ENCODE assay signal across 11 cellular contexts in the genomic region with DNA sequence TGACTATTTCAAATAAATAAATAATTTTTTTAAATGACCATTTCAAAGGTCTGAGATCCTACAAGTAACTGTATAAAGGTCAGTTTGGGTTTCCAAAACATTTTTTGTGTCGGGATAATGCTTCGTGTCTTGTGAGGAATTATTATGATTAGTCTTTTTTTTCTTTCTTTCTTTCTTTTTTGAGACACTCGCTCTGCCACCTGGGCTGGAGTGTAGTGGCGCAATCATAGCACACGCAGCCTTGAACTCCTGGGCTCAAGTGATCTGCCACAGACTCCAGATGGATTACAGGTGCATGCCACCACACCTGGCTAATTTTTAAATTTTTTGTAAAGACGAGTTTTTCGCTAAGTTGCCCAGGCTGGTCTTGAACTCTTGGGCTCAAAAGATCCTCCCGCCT. TPM values are rescaled to one million over a fixed set of nuclear protein-coding genes. Genes with fewer than 3 reads are reported as not detected.
DNase-seq lines count a peak whose midpoint lies in the region; ATAC-seq and TF ChIP-seq lines count a peak whose summit lies in the region.
"Had no signal": no experiment of that assay in that cellular context is flagged by ENCODE, and none has a peak within 500 bp of the region (broad histone marks: within the 10 kb centered on the region; RNA-seq: fewer than 3 reads in every experiment).

No MANE protein-coding gene starts in this region.

- ATAC-seq in stimulated activated naive CD8-positive, alpha-beta T cell treated with anti-CD3 and anti-CD28 coated beads, Interleukin-15, Interleukin-2, amounts not matched to agents 100 U/mL and 50 U/mL, for 24 hours = no peak
- no peak for ATAC-seq in activated naive CD8-positive, alpha-beta T cell treated with anti-CD3 and anti-CD28 coated beads, Interleukin-2, amount 10 ng/mL, durations not matched to agents 7 days and 5 days (ENCODE audit: low read depth)
- no peak for ATAC-seq in GM19328 (IDR thresholded peaks at IDR 0.05; ENCODE audit: unreplicated experiment)

- peaks cover 24% of the 10 kb centered on the region for H3K4me1 ChIP-seq in MM.1S (ENCODE audit: low read length)

- no peak overlapping the region for H2AFZ ChIP-seq in MM.1S (ENCODE audit: low read length)

- H4K20me1 ChIP-seq in MM.1S (ENCODE audit: insufficient read depth, low read length) = no peaks in the 10 kb centered on the region

- no peaks in the 10 kb centered on the region; the same call in 1 of the 2 replicates for H3K36me3 ChIP-seq in MM.1S (replicated peaks; ENCODE audit: insufficient read depth, low read length)

- H3K36me3 Mint-ChIP-seq in stimulated activated naive CD8-positive, alpha-beta T cell treated with anti-CD3 and anti-CD28 coated beads, Interleukin-15, Interleukin-2, amounts not matched to agents 100 ng/mL and 50 ng/mL, for 24 hours (ENCODE audit: low read depth) = peaks cover 9% of the 10 kb centered on the region
- H3K36me3 Mint-ChIP-seq in activated naive CD8-positive, alpha-beta T cell treated with anti-CD3 and anti-CD28 coated beads, Interleukin-2, amount 10 ng/mL, durations not matched to agents 7 days and 5 days = peaks cover 3% of the 10 kb centered on the region
- no peaks in the 10 kb centered on the region for H3K36me3 Mint-ChIP-seq in neural crest cell (ENCODE audit: low read depth)

- H3K9me3 Mint-ChIP-seq in stimulated activated naive CD8-positive, alpha-beta T cell treated with anti-CD3 and anti-CD28 coated beads, Interleukin-15, Interleukin-2, amounts not matched to agents 100 ng/mL and 50 ng/mL, for 24 hours = no peaks in the 10 kb centered on the region
- no peaks in the 10 kb centered on the region for H3K9me3 Mint-ChIP-seq in activated naive CD8-positive, alpha-beta T cell treated with anti-CD3 and anti-CD28 coated beads, Interleukin-2, amount 10 ng/mL, durations not matched to agents 7 days and 5 days
- H3K9me3 Mint-ChIP-seq in neural crest cell = peaks cover 2% of the 10 kb centered on the region

- no peak overlapping the region for H3K9ac ChIP-seq in MM.1S (ENCODE audit: low read length)

- H3K4me2 ChIP-seq in MM.1S (ENCODE audit: low read depth, low read length) = no peak overlapping the region

- H3F3A ChIP-seq in MM.1S (ENCODE audit: insufficient read depth, low read length) = peaks cover 20% of the 10 kb centered on the region

- POLR2A ChIA-PET in activated naive CD8-positive, alpha-beta T cell treated with anti-CD3 and anti-CD28 coated beads, Interleukin-2, amount 10 ng/mL, durations not matched to agents 7 days and 5 days (lab: Charles Lee) = interaction anchor here (1.5 to 10.1 kb wide), 3 partner anchors 63 to 533 kb away, joined by 3 to 287 read pairs (median 29); a partner anchor contains a TSS

- no peaks in the 10 kb centered on the region for H3K9me3 ChIP-seq in MM.1S (replicated peaks; ENCODE audit: insufficient read depth, low read length)

- H3K27me3 Mint-ChIP-seq in stimulated activated naive CD8-positive, alpha-beta T cell treated with anti-CD3 and anti-CD28 coated beads, Interleukin-15, Interleukin-2, amounts not matched to agents 100 ng/mL and 50 ng/mL, for 24 hours = no peaks in the 10 kb centered on the region
- H3K27me3 Mint-ChIP-seq in activated naive CD8-positive, alpha-beta T cell treated with anti-CD3 and anti-CD28 coated beads, Interleukin-2, amount 10 ng/mL, durations not matched to agents 7 days and 5 days = no peaks in the 10 kb centered on the region
- no peaks in the 10 kb centered on the region for H3K27me3 Mint-ChIP-seq in neural crest cell (ENCODE audit: low read depth)

- no peaks in the 10 kb centered on the region for H3K27me3 ChIP-seq in MM.1S (replicated peaks; ENCODE audit: insufficient read depth, low read length)

- H3K27ac Mint-ChIP-seq in stimulated activated naive CD8-positive, alpha-beta T cell treated with anti-CD3 and anti-CD28 coated beads, Interleukin-15, Interleukin-2, amounts not matched to agents 100 ng/mL and 50 ng/mL, for 24 hours = peak overlapping the region; percentile 100
- H3K27ac Mint-ChIP-seq in activated naive CD8-positive, alpha-beta T cell treated with anti-CD3 and anti-CD28 coated beads, Interleukin-2, amount 10 ng/mL, durations not matched to agents 7 days and 5 days = peak overlapping the region; percentile 100
- no peak overlapping the region for H3K27ac Mint-ChIP-seq in neural crest cell (ENCODE audit: unreplicated experiment)

- H3K4me1 Mint-ChIP-seq in stimulated activated naive CD8-positive, alpha-beta T cell treated with anti-CD3 and anti-CD28 coated beads, Interleukin-15, Interleukin-2, amounts not matched to agents 100 ng/mL and 50 ng/mL, for 24 hours (ENCODE audit: low read depth) = peaks cover 70% of the 10 kb centered on the region
- peaks cover 56% of the 10 kb centered on the region for H3K4me1 Mint-ChIP-seq in activated naive CD8-positive, alpha-beta T cell treated with anti-CD3 and anti-CD28 coated beads, Interleukin-2, amount 10 ng/mL, durations not matched to agents 7 days and 5 days
- peaks cover 46% of the 10 kb centered on the region for H3K4me1 Mint-ChIP-seq in neural crest cell

- TF ChIP-seq CTCF in neural crest cell (conservative IDR thresholded peaks at IDR 0.05) = no peak
- TF ChIP-seq CTCF in MM.1S (IDR thresholded peaks at IDR 0.05; ENCODE audit: low read length) = no peak

- H3K4me3 Mint-ChIP-seq in stimulated activated naive CD8-positive, alpha-beta T cell treated with anti-CD3 and anti-CD28 coated beads, Interleukin-15, Interleukin-2, amounts not matched to agents 100 ng/mL and 50 ng/mL, for 24 hours = no peak overlapping the region
- peak overlapping the region; percentile 100 for H3K4me3 Mint-ChIP-seq in activated naive CD8-positive, alpha-beta T cell treated with anti-CD3 and anti-CD28 coated beads, Interleukin-2, amount 10 ng/mL, durations not matched to agents 7 days and 5 days
- H3K4me3 Mint-ChIP-seq in neural crest cell = peak overlapping the region; percentile 20

- H3K27ac ChIP-seq in MM.1S (ENCODE audit: low read length) = no peak overlapping the region
- H3K27ac ChIP-seq: C4-2B had no signal

- DNase-seq in stimulated activated naive CD8-positive, alpha-beta T cell treated with anti-CD3 and anti-CD28 coated beads, Interleukin-15, Interleukin-2, amounts not matched to agents 100 U/mL and 50 U/mL, for 24 hours = no peak
- DNase-seq in activated naive CD8-positive, alpha-beta T cell treated with anti-CD3 and anti-CD28 coated beads, Interleukin-2, amount 10 ng/mL, durations not matched to agents 7 days and 5 days = no peak
- DNase-seq in neural crest cell (ENCODE audit: low read depth, low spot score) (no peak), MM.1S (no peak), NCI-H2171 (lab: John Stamatoyannopoulos, UW) (no peak)
- no peak for DNase-seq in effector CD8-positive, alpha-beta T cell (lab: John Stamatoyannopoulos, UW)
- DNase-seq: NCI-H510A, small intestine had no signal

- no peak overlapping the region for H3K4me3 ChIP-seq in MM.1S (ENCODE audit: low read length)

- peaks cover 31% of the 10 kb centered on the region for H3K79me2 ChIP-seq in MM.1S (ENCODE audit: low read length)

- no peaks in the 10 kb centered on the region for H3K9me2 ChIP-seq in MM.1S (replicated peaks; ENCODE audit: insufficient read depth, low read length)

RNA-seq across cellular contexts. Expression of a gene that starts 1.9 kb away (rescaled TPM):
- 10 to 100 TPM; 17.2 to 18.5 TPM for total RNA-seq in activated naive CD8-positive, alpha-beta T cell treated with anti-CD3 and anti-CD28 coated beads, Interleukin-2, amount 10 ng/mL, durations not matched to agents 7 days and 5 days
- total RNA-seq in neural crest cell = 18.1 TPM in 2 replicates
